In the genomic region with DNA sequence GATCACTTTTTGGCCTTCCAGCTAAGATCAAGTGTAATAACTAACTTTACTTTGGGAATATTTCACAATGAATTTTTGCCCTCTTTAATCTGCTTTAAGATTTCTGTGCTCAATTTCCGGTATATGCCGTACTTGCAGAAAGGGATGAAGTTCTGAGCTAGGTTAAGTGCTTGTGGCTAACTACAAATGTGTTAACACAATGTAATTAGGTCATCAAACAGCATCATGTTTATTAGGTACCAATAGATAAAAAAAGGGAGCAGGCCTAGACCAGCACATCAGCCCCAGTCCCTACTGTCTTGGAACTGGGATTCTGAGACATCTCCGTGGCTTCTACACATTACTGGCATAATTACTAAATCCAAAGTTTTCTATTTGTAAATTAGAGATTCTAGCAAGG, we compare ENCODE assay signal across 18 cellular contexts.
"Had no signal": no experiment of that assay in that cellular context is flagged by ENCODE, and none has a peak within 500 bp of the region (broad histone marks: within the 10 kb centered on the region; RNA-seq: fewer than 3 reads in every experiment).

No MANE protein-coding gene starts in this region.

- ATAC-seq: gastroesophageal sphincter, left cardiac atrium, right cardiac atrium had no signal

- H3K27ac Mint-ChIP-seq: nephron, progenitor cell of endocrine pancreas had no signal

- H3K9me3 ChIP-seq: esophagus squamous epithelium, gastroesophageal sphincter, left ventricle myocardium inferior, pancreas, stomach, thoracic aorta, transverse colon had no signal

- H3K36me3 ChIP-seq: esophagus squamous epithelium, gastroesophageal sphincter, left ventricle myocardium inferior, pancreas, stomach, thoracic aorta, transverse colon had no signal

- H3K4me1 ChIP-seq: esophagus squamous epithelium, gastroesophageal sphincter, pancreas, stomach, transverse colon had no signal

- H3K27me3 ChIP-seq: esophagus squamous epithelium, gastroesophageal sphincter, pancreas, stomach, transverse colon had no signal

- H3K9me3 Mint-ChIP-seq: nephron had no signal

- H3K27me3 Mint-ChIP-seq: progenitor cell of endocrine pancreas had no signal

- H3K4me1 Mint-ChIP-seq: nephron had no signal

- DNase-seq: effector memory CD4-positive, alpha-beta T cell; esophagus squamous epithelium; foreskin fibroblast; left cardiac atrium; left ventricle myocardium inferior; occipital lobe; pancreas; right cardiac atrium; small intestine; stimulated activated CD4-positive, alpha-beta T cell treated with anti-CD3 and anti-CD28 coated beads, Interleukin-12 subunit alpha, Interleukin-12 subunit beta, amount 100 ng/mL, for 4 hours; stimulated activated naive CD4-positive, alpha-beta T cell; stomach; substantia nigra; transverse colon had no signal

- H3K4me3 ChIP-seq: esophagus squamous epithelium, gastroesophageal sphincter, left ventricle myocardium inferior, pancreas, stomach, thoracic aorta, transverse colon had no signal

- H3K27ac ChIP-seq: esophagus squamous epithelium, gastroesophageal sphincter, left ventricle myocardium inferior, pancreas, stomach, thoracic aorta, transverse colon had no signal

- H3K4me3 Mint-ChIP-seq: nephron had no signal
